ENCODE assay signal across 11 cellular contexts in genomic region chr6:169451065-169451840, GRCh38.
A peak's percentile ranks its signal among the peaks of the same experiment; 100 is the strongest.
DNase-seq lines count a peak whose midpoint lies in the region; ATAC-seq and TF ChIP-seq lines count a peak whose summit lies in the region.
"Had no signal": no experiment of that assay in that cellular context is flagged by ENCODE, and none has a peak within 500 bp of the region (broad histone marks: within the 10 kb centered on the region; RNA-seq: fewer than 3 reads in every experiment).

No MANE protein-coding gene starts in this region.

- H3K27me3 ChIP-seq in Peyer's patch, result no peaks in the 10 kb centered on the region
- no peaks in the 10 kb centered on the region for H3K27me3 ChIP-seq in gastrocnemius medialis

- peak overlapping the region; percentile 76; the same call in 1 of the 2 replicates for H3K27ac ChIP-seq in 22Rv1
- H3K27ac ChIP-seq in Peyer's patch, result peak overlapping the region in 3 of 4 donors; percentile 6 to 80 (median 57)
- H3K27ac ChIP-seq in gastrocnemius medialis, result peak overlapping the region; percentile 65 to 76 (median 70)

- DNase-seq in Peyer's patch, result no peak
- peak; percentile 18 for DNase-seq in fibroblast of pulmonary artery (ENCODE audit: low read depth)
- DNase-seq in gastrocnemius medialis, result no peak
- no peak for DNase-seq in activated T-cell treated with anti-CD3 and anti-CD28 coated beads for 4 hours
- no peak for DNase-seq in NCI-H1930 (lab: John Stamatoyannopoulos, UW)
- DNase-seq: activated naive CD4-positive, alpha-beta T cell; KG1; NCI-H1694 had no signal

- TF ChIP-seq POLR2A in Peyer's patch (IDR thresholded peaks at IDR 0.05), result no peak
- no peak for TF ChIP-seq POLR2A in gastrocnemius medialis (IDR thresholded peaks at IDR 0.05)

- intact Hi-C loops in gastrocnemius medialis (cut with DNase I; ENCODE audit: low total_unique reads), result no loop called here

- no peak for TF ChIP-seq CTCF in 22Rv1 (IDR thresholded peaks at IDR 0.05)
- no peak for TF ChIP-seq CTCF in Peyer's patch (IDR thresholded peaks at IDR 0.05)
- TF ChIP-seq CTCF in fibroblast of pulmonary artery (IDR thresholded peaks at IDR 0.05; ENCODE audit: low read length, missing control alignments), result no peak
- TF ChIP-seq CTCF in gastrocnemius medialis (IDR thresholded peaks at IDR 0.05 in 4 of 5, conservative IDR thresholded peaks at IDR 0.05 in 1 of 5), result no peak

- H3K4me3 ChIP-seq in Peyer's patch (no peak overlapping the region), fibroblast of pulmonary artery (replicated peaks; ENCODE audit: low read depth, low read length) (peak overlapping the region; percentile 47), gastrocnemius medialis (peak overlapping the region in 3 of 4 donors; percentile 39 to 46 (median 39))

- H3K4me1 ChIP-seq in Peyer's patch (no peaks in the 10 kb centered on the region), gastrocnemius medialis (no peaks in the 10 kb centered on the region)

- no peak for ATAC-seq in gastrocnemius medialis
- no peak for ATAC-seq in HG02981 (IDR thresholded peaks at IDR 0.05; ENCODE audit: unreplicated experiment)
- ATAC-seq in GM18498 (IDR thresholded peaks at IDR 0.05; ENCODE audit: unreplicated experiment), result no peak

- H3K36me3 ChIP-seq in Peyer's patch (no peaks in the 10 kb centered on the region), gastrocnemius medialis (no peaks in the 10 kb centered on the region)

- no peaks in the 10 kb centered on the region for H3K9me3 ChIP-seq in Peyer's patch
- H3K9me3 ChIP-seq in gastrocnemius medialis, result no peaks in the 10 kb centered on the region

- in situ Hi-C loops in gastrocnemius medialis (cut with MboI; ENCODE audit: low sequenced_read_pairs in 4 of 4), result no loop called here

Comparison
In these comparisons a context has a peak if more than half of its experiments do, and no peak if none do; other contexts are left out.
1. H3K4me3 ChIP-seq: peak in fibroblast of pulmonary artery (single experiment) and gastrocnemius medialis (3 of 4); none in Peyer's patch (0 of 4).
2. Peak in every context shown above with its lines, with median percentiles within 50 percentile points of each other: H3K27ac ChIP-seq.